ENCODE assay signal across 1 cellular context in genomic region chr6:39378175-39378889, GRCh38.
TF ChIP-seq lines count a peak whose summit lies in the region.

No MANE protein-coding gene starts in this region.

TF ChIP-seq in HEK293, 187 proteins besides CTCF, POLR2A, EP300 and RAD21:
- TF ChIP-seq ZBTB1 (tag by site-specific recombination; IDR thresholded peaks at IDR 0.05) (no peak), RBAK (tag by site-specific recombination; IDR thresholded peaks at IDR 0.05) (no peak), ZNF148 (tag by site-specific recombination; IDR thresholded peaks at IDR 0.05; ENCODE audit: borderline replicate concordance) (peak; percentile 67; the same call in 1 of the 2 replicates), ZNF670 (tag by site-specific recombination; IDR thresholded peaks at IDR 0.05; ENCODE audit: low read depth) (0 out of 2 replicates have a peak, but pooled peaks have one; percentile 44), ZNF843 (tag by site-specific recombination; IDR thresholded peaks at IDR 0.05) (no peak), SALL2 (tag by site-specific recombination; IDR thresholded peaks at IDR 0.05; ENCODE audit: borderline replicate concordance) (0 out of 2 replicates have a peak, but pooled peaks have one; percentile 39), ZNF785 (tag by site-specific recombination; IDR thresholded peaks at IDR 0.05) (0 out of 2 replicates have a peak, but pooled peaks have one; percentile 59), ZNF19 (tag by site-specific recombination; IDR thresholded peaks at IDR 0.05; ENCODE audit: low read depth) (no peak)
TF ChIP-seq in HEK293: peak in this region for 4.
